Comparison of ENCODE assay signal across 8 cellular contexts in the genomic region with DNA sequence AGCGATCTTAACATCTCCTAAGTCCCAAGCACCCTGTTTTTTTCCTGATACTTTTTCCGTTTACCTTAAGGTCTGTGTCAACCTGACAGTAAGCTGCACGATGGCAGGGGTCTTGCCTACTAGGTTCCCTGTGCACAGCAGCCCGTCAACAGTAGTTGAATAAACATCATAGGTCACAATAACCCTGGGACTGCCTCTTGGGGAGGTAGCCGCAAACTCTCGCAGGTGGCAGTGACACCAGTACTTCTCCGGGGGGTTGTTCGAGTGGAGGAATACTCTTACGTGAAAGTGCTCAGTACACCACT. TPM values are rescaled to one million over a fixed set of nuclear protein-coding genes. Genes with fewer than 3 reads are reported as not detected.
DNase-seq lines count a peak whose midpoint lies in the region; ATAC-seq and TF ChIP-seq lines count a peak whose summit lies in the region.

No MANE protein-coding gene starts in this region.

- H3K4me1 Mint-ChIP-seq in CD14-positive monocyte (peaks cover 49% of the 10 kb centered on the region), MCF 10A (ENCODE audit: insufficient read depth, unreplicated experiment) (peaks cover 36% of the 10 kb centered on the region), mesothelial cell of epicardium (peaks cover 28% of the 10 kb centered on the region)

- BruUV-seq in MCF 10A (replicated peaks; lab: Mats Ljungman, UMichigan): no TSS peak

- ATAC-seq in GM19467 (IDR thresholded peaks at IDR 0.05; ENCODE audit: unreplicated experiment) (peak; percentile 42), HG03469 (IDR thresholded peaks at IDR 0.05; ENCODE audit: unreplicated experiment) (peak; percentile 32)

- H3K27me3 Mint-ChIP-seq in CD14-positive monocyte (ENCODE audit: low read depth in 3 of 3) (no peaks in the 10 kb centered on the region), MCF 10A (ENCODE audit: insufficient read depth, unreplicated experiment) (no peaks in the 10 kb centered on the region), mesothelial cell of epicardium (ENCODE audit: low read depth) (no peaks in the 10 kb centered on the region)

- TF ChIP-seq CTCF in CD14-positive monocyte (IDR thresholded peaks at IDR 0.05): no peak
- no peak for TF ChIP-seq CTCF in MCF 10A (IDR thresholded peaks at IDR 0.05; ENCODE audit: unreplicated experiment)
- TF ChIP-seq CTCF in mesothelial cell of epicardium (IDR thresholded peaks at IDR 0.05; ENCODE audit: unreplicated experiment): no peak

- peaks cover 3 to 9% of the 10 kb centered on the region in 2 donors for H3K36me3 Mint-ChIP-seq in CD14-positive monocyte
- H3K36me3 Mint-ChIP-seq in MCF 10A (ENCODE audit: insufficient read depth, unreplicated experiment): peaks cover 12% of the 10 kb centered on the region
- H3K36me3 Mint-ChIP-seq in mesothelial cell of epicardium: peaks cover 9% of the 10 kb centered on the region

- H3K9me3 Mint-ChIP-seq in CD14-positive monocyte (no peaks in the 10 kb centered on the region), MCF 10A (ENCODE audit: unreplicated experiment) (peaks cover under 1% of the 10 kb centered on the region), mesothelial cell of epicardium (peaks cover 4% of the 10 kb centered on the region)

- peak overlapping the region; percentile 96 to 99 (median 98) for H3K27ac Mint-ChIP-seq in CD14-positive monocyte
- peak overlapping the region; percentile 93 for H3K27ac Mint-ChIP-seq in MCF 10A (ENCODE audit: low read depth, unreplicated experiment)
- peak overlapping the region; percentile 98 for H3K27ac Mint-ChIP-seq in mesothelial cell of epicardium

- CTCF ChIA-PET in MCF 10A (lab: Yijun Ruan, JAX): interaction anchor here (0.6 to 1.0 kb wide), 2 partner anchors 9 to 27 kb away, joined by 3 read pairs; no protein-coding TSS in a partner anchor

- intact Hi-C loops in CD14-positive monocyte (cut with micrococcal nuclease) (loop anchor here in 1 of 2 donors (10.0 kb wide), 1 partner anchor 133 kb away; no protein-coding TSS in a partner anchor), MCF 10A (cut with micrococcal nuclease) (no loop called here)

- DNase-seq in CD14-positive monocyte (ENCODE audit: low spot score): peak; percentile 46
- DNase-seq in MCF 10A (ENCODE audit: unreplicated experiment): no peak
- no peak for DNase-seq in mesothelial cell of epicardium (ENCODE audit: low spot score in 2 of 2, unreplicated experiment in 2 of 2)
- no peak for DNase-seq in NCI-H1694 treated with DMSO at 0.1 percent for 48 hours (lab: John Stamatoyannopoulos, UW)
- DNase-seq in cerebellum (ENCODE audit: low spot score): no peak
- no peak for DNase-seq in HCEC 1CT

- POLR2A ChIA-PET in MCF 10A (lab: Yijun Ruan, JAX): interaction anchor here (0.5 to 5.0 kb wide), 37 partner anchors 8 to 1701 kb away, joined by 3 to 53 read pairs (median 5); partner anchors contain the start of genes CLASP2, CRTAP and UBP1

- H3K4me3 Mint-ChIP-seq in CD14-positive monocyte (peak overlapping the region; percentile 92 to 99), MCF 10A (ENCODE audit: unreplicated experiment) (peak overlapping the region; percentile 90), mesothelial cell of epicardium (peak overlapping the region; percentile 99)

RNA-seq across cellular contexts. Expression of gene PDCD6IP, which starts 0.4 kb away (rescaled TPM):
- polyA plus RNA-seq in CD14-positive monocyte: 100 to 1,000 TPM in 1 of 2 donors, 10 to 100 TPM in 1; 90.2 to 100 TPM
- total RNA-seq in MCF 10A (2022): 286 and 304 TPM in 2 replicates
- 134 to 142 TPM (median 135 TPM) in 3 replicates for total RNA-seq in mesothelial cell of epicardium
- 172 TPM for total RNA-seq in cerebellum
